10 cellular contexts compared by ENCODE assay signal in the genomic region with DNA sequence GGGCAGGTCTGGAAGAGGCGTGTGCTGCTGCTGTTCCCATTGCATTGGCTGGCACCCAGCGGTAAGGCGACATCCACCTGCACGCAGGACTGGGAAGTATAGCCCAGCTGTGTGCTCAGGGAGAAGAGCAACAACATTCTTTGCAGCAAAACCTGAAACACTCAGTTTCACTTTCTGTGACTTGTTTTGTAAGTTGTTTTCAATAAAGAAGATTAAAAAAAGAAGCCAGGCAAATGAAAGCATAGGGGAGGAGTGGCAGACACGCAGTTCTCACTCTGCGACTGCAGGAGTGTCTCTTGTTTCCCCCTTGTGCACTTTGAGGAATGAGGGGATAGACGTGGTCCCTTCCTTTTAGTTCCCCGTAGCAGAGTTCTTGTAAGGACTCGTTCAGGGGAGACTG. TPM values are rescaled to one million over a fixed set of nuclear protein-coding genes. Genes with fewer than 3 reads are reported as not detected.
A peak's percentile ranks its signal among the peaks of the same experiment; 100 is the strongest.
DNase-seq lines count a peak whose midpoint lies in the region; ATAC-seq, FAIRE-seq and TF ChIP-seq lines count a peak whose summit lies in the region.
"Had no signal": no experiment of that assay in that cellular context is flagged by ENCODE, and none has a peak within 500 bp of the region (broad histone marks: within the 10 kb centered on the region; RNA-seq: fewer than 3 reads in every experiment).

No MANE protein-coding gene starts in this region.

- peak overlapping the region; percentile 63 for H3K4me3 Mint-ChIP-seq in activated T-helper 17 cell treated with anti-CD3 and anti-CD28 coated beads, Interleukin-2, amount 50 U/mL, for 72 hours

- intact Hi-C loops in body of pancreas (cut with DNase I): no loop called here

- POLR2A ChIA-PET in GM10248 (lab: Yijun Ruan, JAX): no interaction called here

- no peak overlapping the region for H3K27ac ChIP-seq in body of pancreas

- CTCF ChIA-PET in GM10248 (lab: Yijun Ruan, JAX): interaction anchor here (1.5 to 1.8 kb wide), 3 partner anchors 11 to 190 kb away, joined by 4 to 6 read pairs (median 4); no protein-coding TSS in a partner anchor

- FAIRE-seq in GM19239 (lab: Jason Lieb, UNC): peak; percentile 91
- FAIRE-seq: G401.6 had no signal

- peak; percentile 59 for DNase-seq in GM10248 (ENCODE audit: extremely low spot score)
- DNase-seq in GM19239 (ENCODE audit: insufficient read length, low spot score): peak; percentile 44
- DNase-seq in body of pancreas: no peak
- DNase-seq: IMR-90 had no signal

- H3K4me3 ChIP-seq in body of pancreas: no peak overlapping the region

- peak overlapping the region; percentile 87 for H3K27ac Mint-ChIP-seq in activated T-helper 17 cell treated with anti-CD3 and anti-CD28 coated beads, Interleukin-2, amount 50 U/mL, for 72 hours

- no peaks in the 10 kb centered on the region for H3K27me3 Mint-ChIP-seq in activated T-helper 17 cell treated with anti-CD3 and anti-CD28 coated beads, Interleukin-2, amount 50 U/mL, for 72 hours

- peaks cover 5% of the 10 kb centered on the region for H3K9me3 Mint-ChIP-seq in activated T-helper 17 cell treated with anti-CD3 and anti-CD28 coated beads, Interleukin-2, amount 50 U/mL, for 72 hours

- no peaks in the 10 kb centered on the region for H3K36me3 ChIP-seq in body of pancreas (replicated peaks in 1 of 2; ENCODE audit: insufficient read depth in 1 of 2, low read depth in 2 of 2)

- H3K9me3 ChIP-seq in body of pancreas: no peaks in the 10 kb centered on the region

- peaks cover 42% of the 10 kb centered on the region for H3K4me1 Mint-ChIP-seq in activated T-helper 17 cell treated with anti-CD3 and anti-CD28 coated beads, Interleukin-2, amount 50 U/mL, for 72 hours

- ATAC-seq in HG02943 (IDR thresholded peaks at IDR 0.05; ENCODE audit: low read depth, unreplicated experiment) (peak; percentile 69), HG02981 (IDR thresholded peaks at IDR 0.05; ENCODE audit: unreplicated experiment) (no peak), body of pancreas (no peak), HG03457 (IDR thresholded peaks at IDR 0.05; ENCODE audit: unreplicated experiment) (no peak), GM21526 (IDR thresholded peaks at IDR 0.05; ENCODE audit: low FRiP score, unreplicated experiment) (no peak)
- ATAC-seq in activated T-helper 17 cell treated with anti-CD3 and anti-CD28 coated beads, Interleukin-2, amount 50 U/mL, for 72 hours (replicated peaks): peak; percentile 60

- no peaks in the 10 kb centered on the region for H3K27me3 ChIP-seq in body of pancreas

- 81 to 89% methylated on average over 9 of the region's 9 CpGs for WGBS in body of pancreas, 2 donors

- TF ChIP-seq POLR2A in body of pancreas (IDR thresholded peaks at IDR 0.05): no peak

- TF ChIP-seq CTCF in GM10248 (IDR thresholded peaks at IDR 0.05; ENCODE audit: control extremely low read depth, extremely low read depth, low read depth, missing control alignments) (no peak), body of pancreas (IDR thresholded peaks at IDR 0.05) (no peak)

- H3K36me3 Mint-ChIP-seq in activated T-helper 17 cell treated with anti-CD3 and anti-CD28 coated beads, Interleukin-2, amount 50 U/mL, for 72 hours (ENCODE audit: low read depth): peaks cover 70% of the 10 kb centered on the region

- H3K4me1 ChIP-seq in body of pancreas: peaks cover 22% of the 10 kb centered on the region

RNA-seq across cellular contexts. Expression of gene FBH1, which starts 5.8 kb away (rescaled TPM):
- total RNA-seq in activated T-helper 17 cell treated with anti-CD3 and anti-CD28 coated beads, Interleukin-2, amount 50 U/mL, for 72 hours: 10 to 100 TPM; 55.9 to 62.0 TPM
- 10 to 100 TPM; 30.9 to 63.6 TPM for total RNA-seq in body of pancreas

RNA-seq across cellular contexts. Expression of gene ANKRD16, which starts 6.1 kb away (rescaled TPM):
- 1 to 10 TPM; 4.6 to 6.8 TPM for total RNA-seq in activated T-helper 17 cell treated with anti-CD3 and anti-CD28 coated beads, Interleukin-2, amount 50 U/mL, for 72 hours
- 10 to 100 TPM in 1 of 2 donors, 1 to 10 TPM in 1; 9.9 to 13.0 TPM for total RNA-seq in body of pancreas

Comparison
In these comparisons a context has a peak if more than half of its experiments do, and no peak if none do; other contexts are left out.
1. DNase-seq: peak in GM10248 (single experiment) and GM19239 (single experiment); none in body of pancreas (0 of 4).
2. ATAC-seq: peak in HG02943 (single experiment) and activated T-helper 17 cell treated with anti-CD3 and anti-CD28 coated beads, Interleukin-2, amount 50 U/mL, for 72 hours (single experiment); none in HG02981 (single experiment), body of pancreas (single experiment), HG03457 (single experiment) and GM21526 (single experiment).